Comparison of ENCODE assay signal across 8 cellular contexts in the genomic region with DNA sequence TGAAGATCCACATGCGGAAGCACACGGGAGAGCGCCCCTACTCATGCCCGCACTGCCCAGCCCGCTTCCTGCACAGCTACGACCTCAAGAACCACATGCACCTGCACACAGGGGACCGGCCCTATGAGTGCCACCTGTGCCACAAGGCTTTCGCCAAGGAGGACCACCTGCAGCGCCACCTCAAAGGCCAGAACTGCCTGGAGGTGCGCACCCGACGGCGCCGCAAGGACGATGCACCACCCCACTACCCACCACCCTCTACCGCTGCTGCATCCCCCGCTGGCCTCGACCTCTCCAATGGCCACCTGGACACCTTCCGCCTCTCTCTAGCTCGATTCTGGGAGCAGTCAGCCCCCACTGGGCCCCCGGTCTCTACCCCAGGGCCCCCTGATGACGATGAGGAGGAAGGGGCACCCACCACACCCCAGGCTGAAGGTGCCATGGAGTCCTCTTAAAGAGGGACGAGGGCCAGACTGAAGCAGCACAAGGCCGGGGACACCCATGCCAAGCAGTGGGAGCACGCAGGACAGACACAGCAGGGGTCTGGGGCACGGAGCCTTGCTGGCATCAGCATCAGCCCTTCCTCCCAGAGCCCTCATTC. TPM values are rescaled to one million over a fixed set of nuclear protein-coding genes. Genes with fewer than 3 reads are reported as not detected.
DNase-seq lines count a peak whose midpoint lies in the region; ATAC-seq and TF ChIP-seq lines count a peak whose summit lies in the region.

No MANE protein-coding gene starts in this region.

- POLR2A ChIA-PET in activated B cell treated with CpG ODN at 0.5 μM for 24 hours (lab: Charles Lee) = interaction anchor here (1.1 to 6.3 kb wide), 21 partner anchors 8 to 457 kb away, joined by 3 to 85 read pairs (median 11); a partner anchor contains a TSS

- no peaks in the 10 kb centered on the region for H3K27me3 ChIP-seq in HUES48 (ENCODE audit: control insufficient read depth, insufficient read depth, low read length)
- H3K27me3 ChIP-seq in right atrium auricular region = no peaks in the 10 kb centered on the region

- H3K4me1 ChIP-seq in HUES48 (ENCODE audit: control insufficient read depth, insufficient read depth, low read length) (peaks cover 28% of the 10 kb centered on the region), right atrium auricular region (peaks cover 0 to 45% of the 10 kb centered on the region in 2 donors)

- H3K36me3 ChIP-seq in HUES48 (ENCODE audit: control insufficient read depth, insufficient read depth, low read length) = peaks cover 38% of the 10 kb centered on the region
- peaks cover 26% of the 10 kb centered on the region for H3K36me3 ChIP-seq in right atrium auricular region

- H3K4me3 Mint-ChIP-seq in activated B cell treated with CpG ODN at 0.5 μM for 24 hours = peak overlapping the region; percentile 24
- H3K4me3 Mint-ChIP-seq in stimulated activated effector memory CD8-positive, alpha-beta T cell treated with anti-CD3 and anti-CD28 coated beads, Interleukin-12 subunit alpha, Interleukin-12 subunit beta, amount 100 ng/mL, for 72 hours = peak overlapping the region; percentile 52

- H3K27ac ChIP-seq in HUES48 (ENCODE audit: low read depth, low read length) (peak overlapping the region; percentile 89), right atrium auricular region (peak overlapping the region; percentile 88 to 93)

- CTCF ChIA-PET in activated B cell treated with CpG ODN at 0.5 μM for 24 hours (lab: Charles Lee) = interaction anchor here (0.7 to 3.7 kb wide), 18 partner anchors 10 to 456 kb away, joined by 3 to 35 read pairs (median 11); a partner anchor contains a TSS

- H3K27me3 Mint-ChIP-seq in activated B cell treated with CpG ODN at 0.5 μM for 24 hours = no peaks in the 10 kb centered on the region

- peak; percentile 18 for ATAC-seq in activated B cell treated with CpG ODN at 0.5 μM for 24 hours (ENCODE audit: low read depth)
- no peak for ATAC-seq in stimulated activated effector memory CD8-positive, alpha-beta T cell treated with anti-CD3 and anti-CD28 coated beads, Interleukin-12 subunit alpha, Interleukin-12 subunit beta, amount 100 ng/mL, for 72 hours
- no peak for ATAC-seq in HG03097 (IDR thresholded peaks at IDR 0.05; ENCODE audit: low FRiP score, unreplicated experiment)

- H3K4me3 ChIP-seq in HUES48 (ENCODE audit: low read depth, low read length) (peak overlapping the region; percentile 59; the same call in 1 of the 2 replicates), right atrium auricular region (no peak overlapping the region)

- peak overlapping the region; percentile 88 for H3K27ac Mint-ChIP-seq in activated B cell treated with CpG ODN at 0.5 μM for 24 hours
- peak overlapping the region; percentile 78 for H3K27ac Mint-ChIP-seq in stimulated activated effector memory CD8-positive, alpha-beta T cell treated with anti-CD3 and anti-CD28 coated beads, Interleukin-12 subunit alpha, Interleukin-12 subunit beta, amount 100 ng/mL, for 72 hours

- H3K9me3 Mint-ChIP-seq in activated B cell treated with CpG ODN at 0.5 μM for 24 hours = no peaks in the 10 kb centered on the region
- no peaks in the 10 kb centered on the region for H3K9me3 Mint-ChIP-seq in stimulated activated effector memory CD8-positive, alpha-beta T cell treated with anti-CD3 and anti-CD28 coated beads, Interleukin-12 subunit alpha, Interleukin-12 subunit beta, amount 100 ng/mL, for 72 hours

- peaks cover 11% of the 10 kb centered on the region for H3K36me3 Mint-ChIP-seq in activated B cell treated with CpG ODN at 0.5 μM for 24 hours (ENCODE audit: low read depth)
- peaks cover 64% of the 10 kb centered on the region for H3K36me3 Mint-ChIP-seq in stimulated activated effector memory CD8-positive, alpha-beta T cell treated with anti-CD3 and anti-CD28 coated beads, Interleukin-12 subunit alpha, Interleukin-12 subunit beta, amount 100 ng/mL, for 72 hours

- DNase-seq in activated B cell treated with CpG ODN at 0.5 μM for 24 hours = peak; percentile 42
- DNase-seq in right atrium auricular region (ENCODE audit: low spot score) = no peak
- no peak for DNase-seq in stimulated activated effector memory CD8-positive, alpha-beta T cell treated with anti-CD3 and anti-CD28 coated beads, Interleukin-12 subunit alpha, Interleukin-12 subunit beta, amount 100 ng/mL, for 72 hours (ENCODE audit: low spot score in 2 of 2)
- DNase-seq in NCI-H2081 (lab: John Stamatoyannopoulos, UW) = no peak
- no peak for DNase-seq in stimulated activated CD4-positive, alpha-beta T cell treated with anti-CD3 and anti-CD28 coated beads, Interleukin-2, amount 100 ng/mL, for 48 hours
- DNase-seq in NCI-H146 (lab: John Stamatoyannopoulos, UW) = no peak

- H3K9ac ChIP-seq in HUES48 (ENCODE audit: low read depth, low read length) = 0 out of 2 replicates have a peak overlapping the region, but pooled peaks have one; percentile 56

- intact Hi-C loops in activated B cell treated with CpG ODN at 0.5 μM for 24 hours (cut with micrococcal nuclease) = loop anchor here (2.0 kb wide), 3 partner anchors 34 to 44 kb away; a partner anchor contains a TSS

- peaks cover 76% of the 10 kb centered on the region for H3K4me1 Mint-ChIP-seq in activated B cell treated with CpG ODN at 0.5 μM for 24 hours
- H3K4me1 Mint-ChIP-seq in stimulated activated effector memory CD8-positive, alpha-beta T cell treated with anti-CD3 and anti-CD28 coated beads, Interleukin-12 subunit alpha, Interleukin-12 subunit beta, amount 100 ng/mL, for 72 hours = peaks cover 54% of the 10 kb centered on the region

- no peak for TF ChIP-seq CTCF in activated B cell treated with CpG ODN at 0.5 μM for 24 hours (IDR thresholded peaks at IDR 0.05)
- no peak for TF ChIP-seq CTCF in right atrium auricular region (IDR thresholded peaks at IDR 0.05)

- H3K9me3 ChIP-seq in HUES48 (ENCODE audit: control insufficient read depth, insufficient read depth, low read length) (no peaks in the 10 kb centered on the region), right atrium auricular region (no peaks in the 10 kb centered on the region)

RNA-seq across cellular contexts. Expression of a gene that starts 13.7 kb away (rescaled TPM):
- total RNA-seq in activated B cell treated with CpG ODN at 0.5 μM for 24 hours = 56.2 and 56.6 TPM in 2 replicates
- total RNA-seq in right atrium auricular region = 10 to 100 TPM; 30.3 to 53.4 TPM

RNA-seq across cellular contexts. Expression of a gene that starts 17.2 kb away (rescaled TPM):
- total RNA-seq in activated B cell treated with CpG ODN at 0.5 μM for 24 hours (1.0 TPM in 1 of 2 replicates, not detected in the other), right atrium auricular region (not detected)

RNA-seq across cellular contexts. Expression of a gene that starts 17.3 kb away (rescaled TPM):
- total RNA-seq in activated B cell treated with CpG ODN at 0.5 μM for 24 hours = not detected in 2 replicates
- not detected for total RNA-seq in right atrium auricular region

RNA-seq across cellular contexts. Expression of a gene that starts 22.9 kb away (rescaled TPM):
- 1.8 and 2.4 TPM in 2 replicates for total RNA-seq in activated B cell treated with CpG ODN at 0.5 μM for 24 hours
- not detected for total RNA-seq in right atrium auricular region

RNA-seq across cellular contexts. Expression of a gene that starts 33.2 kb away (rescaled TPM):
- 64.1 and 69.0 TPM in 2 replicates for total RNA-seq in activated B cell treated with CpG ODN at 0.5 μM for 24 hours
- total RNA-seq in right atrium auricular region = 10 to 100 TPM; 19.5 to 24.8 TPM
